ENCODE assay signal across 1 cellular context in the genomic region with DNA sequence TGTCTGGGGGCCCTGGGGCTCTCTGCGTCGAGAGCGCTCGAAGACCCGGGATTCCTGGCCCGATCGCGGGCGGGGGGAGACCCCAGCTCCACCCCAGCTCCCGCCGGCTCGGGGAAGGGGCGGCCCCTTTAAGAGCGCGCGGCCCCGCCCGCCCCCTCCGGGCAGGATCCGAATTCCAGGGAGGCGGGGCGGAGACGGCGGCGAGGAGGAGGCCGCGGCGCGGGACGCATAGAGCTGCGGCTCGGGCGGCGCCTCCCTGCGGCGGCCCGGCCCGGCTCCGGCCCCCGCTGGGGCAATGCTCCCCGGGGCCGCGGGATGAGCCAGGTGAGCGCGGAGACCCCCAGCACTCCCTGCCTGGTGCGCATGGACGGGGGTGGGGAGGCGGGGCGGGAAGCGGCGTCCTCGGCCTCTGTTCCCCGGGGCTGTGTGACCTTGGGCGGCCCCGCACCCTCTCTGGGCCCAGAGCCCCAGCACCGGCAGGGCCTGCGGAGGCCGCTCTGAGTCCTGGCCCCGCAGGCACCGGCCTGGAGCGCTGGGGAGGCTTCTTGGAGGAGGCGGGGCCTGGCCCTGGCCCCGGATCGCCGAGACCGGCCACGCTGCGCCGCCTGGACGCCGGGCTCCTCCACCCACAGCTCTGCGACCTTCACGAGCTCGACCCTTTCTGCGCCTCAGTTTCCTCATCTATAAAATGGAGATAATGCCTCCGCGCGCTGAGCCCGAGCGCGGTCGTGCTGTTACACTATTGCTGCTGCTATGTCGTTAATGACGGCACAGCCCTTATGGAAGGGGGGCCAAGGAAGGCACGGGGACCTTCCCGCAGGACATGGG.
TF ChIP-seq lines count a peak whose summit lies in the region.

No MANE protein-coding gene starts in this region.

TF ChIP-seq in GM23338, 12 proteins besides CTCF, POLR2A, EP300 and RAD21:
- TF ChIP-seq, protein P1, sequence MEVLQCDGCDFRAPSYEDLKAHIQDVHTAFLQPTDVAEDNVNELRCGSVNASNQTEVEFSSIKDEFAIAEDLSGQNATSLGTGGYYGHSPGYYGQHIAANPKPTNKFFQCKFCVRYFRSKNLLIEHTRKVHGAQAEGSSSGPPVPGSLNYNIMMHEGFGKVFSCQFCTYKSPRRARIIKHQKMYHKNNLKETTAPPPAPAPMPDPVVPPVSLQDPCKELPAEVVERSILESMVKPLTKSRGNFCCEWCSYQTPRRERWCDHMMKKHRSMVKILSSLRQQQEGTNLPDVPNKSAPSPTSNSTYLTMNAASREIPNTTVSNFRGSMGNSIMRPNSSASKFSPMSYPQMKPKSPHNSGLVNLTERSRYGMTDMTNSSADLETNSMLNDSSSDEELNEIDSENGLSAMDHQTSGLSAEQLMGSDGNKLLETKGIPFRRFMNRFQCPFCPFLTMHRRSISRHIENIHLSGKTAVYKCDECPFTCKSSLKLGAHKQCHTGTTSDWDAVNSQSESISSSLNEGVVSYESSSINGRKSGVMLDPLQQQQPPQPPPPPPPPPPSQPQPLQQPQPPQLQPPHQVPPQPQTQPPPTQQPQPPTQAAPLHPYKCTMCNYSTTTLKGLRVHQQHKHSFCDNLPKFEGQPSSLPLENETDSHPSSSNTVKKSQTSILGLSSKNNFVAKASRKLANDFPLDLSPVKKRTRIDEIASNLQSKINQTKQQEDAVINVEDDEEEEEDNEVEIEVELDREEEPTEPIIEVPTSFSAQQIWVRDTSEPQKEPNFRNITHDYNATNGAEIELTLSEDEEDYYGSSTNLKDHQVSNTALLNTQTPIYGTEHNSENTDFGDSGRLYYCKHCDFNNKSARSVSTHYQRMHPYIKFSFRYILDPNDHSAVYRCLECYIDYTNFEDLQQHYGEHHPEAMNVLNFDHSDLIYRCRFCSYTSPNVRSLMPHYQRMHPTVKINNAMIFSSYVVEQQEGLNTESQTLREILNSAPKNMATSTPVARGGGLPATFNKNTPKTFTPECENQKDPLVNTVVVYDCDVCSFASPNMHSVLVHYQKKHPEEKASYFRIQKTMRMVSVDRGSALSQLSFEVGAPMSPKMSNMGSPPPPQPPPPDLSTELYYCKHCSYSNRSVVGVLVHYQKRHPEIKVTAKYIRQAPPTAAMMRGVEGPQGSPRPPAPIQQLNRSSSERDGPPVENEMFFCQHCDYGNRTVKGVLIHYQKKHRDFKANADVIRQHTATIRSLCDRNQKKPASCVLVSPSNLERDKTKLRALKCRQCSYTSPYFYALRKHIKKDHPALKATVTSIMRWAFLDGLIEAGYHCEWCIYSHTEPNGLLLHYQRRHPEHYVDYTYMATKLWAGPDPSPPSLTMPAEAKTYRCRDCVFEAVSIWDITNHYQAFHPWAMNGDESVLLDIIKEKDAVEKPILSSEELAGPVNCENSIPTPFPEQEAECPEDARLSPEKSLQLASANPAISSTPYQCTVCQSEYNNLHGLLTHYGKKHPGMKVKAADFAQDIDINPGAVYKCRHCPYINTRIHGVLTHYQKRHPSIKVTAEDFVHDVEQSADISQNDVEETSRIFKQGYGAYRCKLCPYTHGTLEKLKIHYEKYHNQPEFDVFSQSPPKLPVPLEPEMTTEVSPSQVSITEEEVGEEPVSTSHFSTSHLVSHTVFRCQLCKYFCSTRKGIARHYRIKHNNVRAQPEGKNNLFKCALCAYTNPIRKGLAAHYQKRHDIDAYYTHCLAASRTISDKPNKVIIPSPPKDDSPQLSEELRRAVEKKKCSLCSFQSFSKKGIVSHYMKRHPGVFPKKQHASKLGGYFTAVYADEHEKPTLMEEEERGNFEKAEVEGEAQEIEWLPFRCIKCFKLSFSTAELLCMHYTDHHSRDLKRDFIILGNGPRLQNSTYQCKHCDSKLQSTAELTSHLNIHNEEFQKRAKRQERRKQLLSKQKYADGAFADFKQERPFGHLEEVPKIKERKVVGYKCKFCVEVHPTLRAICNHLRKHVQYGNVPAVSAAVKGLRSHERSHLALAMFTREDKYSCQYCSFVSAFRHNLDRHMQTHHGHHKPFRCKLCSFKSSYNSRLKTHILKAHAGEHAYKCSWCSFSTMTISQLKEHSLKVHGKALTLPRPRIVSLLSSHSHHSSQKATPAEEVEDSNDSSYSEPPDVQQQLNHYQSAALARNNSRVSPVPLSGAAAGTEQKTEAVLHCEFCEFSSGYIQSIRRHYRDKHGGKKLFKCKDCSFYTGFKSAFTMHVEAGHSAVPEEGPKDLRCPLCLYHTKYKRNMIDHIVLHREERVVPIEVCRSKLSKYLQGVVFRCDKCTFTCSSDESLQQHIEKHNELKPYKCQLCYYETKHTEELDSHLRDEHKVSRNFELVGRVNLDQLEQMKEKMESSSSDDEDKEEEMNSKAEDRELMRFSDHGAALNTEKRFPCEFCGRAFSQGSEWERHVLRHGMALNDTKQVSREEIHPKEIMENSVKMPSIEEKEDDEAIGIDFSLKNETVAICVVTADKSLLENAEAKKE (CRISPR knock-in tag; IDR thresholded peaks at IDR 0.05), result no peak
- TF ChIP-seq NANOG (IDR thresholded peaks at IDR 0.05; ENCODE audit: borderline replicate concordance) (no peak), JUNB (IDR thresholded peaks at IDR 0.05; ENCODE audit: unreplicated experiment) (no peak), ZNF331 (CRISPR knock-in tag; IDR thresholded peaks at IDR 0.05; ENCODE audit: low read depth) (no peak), POLR2AphosphoS5 (IDR thresholded peaks at IDR 0.05; ENCODE audit: low read depth) (no peak), EZH2phosphoT487 (IDR thresholded peaks at IDR 0.05; ENCODE audit: unreplicated experiment) (no peak), REST (IDR thresholded peaks at IDR 0.05; ENCODE audit: unreplicated experiment) (no peak), EZH2 (IDR thresholded peaks at IDR 0.05; ENCODE audit: low read depth, unreplicated experiment) (no peak), STAT1 (IDR thresholded peaks at IDR 0.05; ENCODE audit: unreplicated experiment) (no peak), ZNF114 (CRISPR knock-in tag; IDR thresholded peaks at IDR 0.05) (no peak), CREB1 (CRISPR knock-in tag; IDR thresholded peaks at IDR 0.05; ENCODE audit: low read depth) (no peak), ETS1 (IDR thresholded peaks at IDR 0.05) (no peak)
